26 cellular contexts compared by ENCODE assay signal in the genomic region with DNA sequence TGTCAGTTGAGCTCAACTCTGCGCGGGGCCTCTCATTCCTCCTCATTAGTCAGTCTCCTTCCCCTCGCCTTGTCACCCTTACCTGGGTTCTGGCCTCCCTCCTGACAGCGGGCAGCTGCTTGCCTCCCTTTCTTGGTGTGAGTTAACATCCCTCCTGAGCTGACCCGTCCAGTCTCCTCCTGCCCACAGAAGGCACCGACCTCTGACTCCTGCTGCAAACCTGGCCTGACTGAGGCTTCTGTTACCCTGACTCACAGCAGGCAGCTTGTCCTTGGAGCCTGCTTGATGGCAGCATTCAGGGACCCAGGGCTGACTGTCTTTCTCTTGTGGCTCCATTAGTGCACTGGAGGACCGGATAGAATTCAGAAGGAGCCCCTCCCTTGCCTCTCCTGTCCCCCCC. TPM values are rescaled to one million over a fixed set of nuclear protein-coding genes. Genes with fewer than 3 reads are reported as not detected.
DNase-seq lines count a peak whose midpoint lies in the region; ATAC-seq, FAIRE-seq and TF ChIP-seq lines count a peak whose summit lies in the region.
"Had no signal": no experiment of that assay in that cellular context is flagged by ENCODE, and none has a peak within 500 bp of the region (broad histone marks: within the 10 kb centered on the region; RNA-seq: fewer than 3 reads in every experiment).

No MANE protein-coding gene starts in this region.

- no peak overlapping the region for H3K4me2 ChIP-seq in HepG2 (ENCODE audit: low read depth, low read length)
- H3K4me2 ChIP-seq: GM23338 had no signal

- no peak for DNase-seq in HepG2 (ENCODE audit: low spot score)
- no peak for DNase-seq in right lobe of liver
- DNase-seq in kidney, result peak; percentile 48
- peak; percentile 59 for DNase-seq in posterior vena cava (ENCODE audit: low spot score)
- DNase-seq in activated CD4-positive, alpha-beta memory T cell treated with anti-CD3 and anti-CD28 coated beads for 36 hours, result no peak
- DNase-seq in HK-2 (ENCODE audit: unreplicated experiment), result no peak
- DNase-seq in kidney glomerular epithelial cell (lab: John Stamatoyannopoulos, UW), result no peak
- DNase-seq: Calu3; CD8-positive, alpha-beta memory T cell; DMS153; HCEC 1CT; Karpas-422; NCI-H1436; NCI-H187 treated with DMSO at 0.1 percent for 48 hours; NCI-H2107; NCI-H345; PC-3; Right ventricle myocardium superior had no signal

- H3K27me3 ChIP-seq in HepG2 (ENCODE audit: control insufficient read depth in 1 of 2, insufficient read depth in 2 of 2, low read length in 2 of 2) (peaks cover 3 to 37% of the 10 kb centered on the region in 2 experiments; a peak in 4 of 5 replicates), right lobe of liver (no peaks in the 10 kb centered on the region)

- ATAC-seq in HepG2, result peak; percentile 42; the same call in 1 of the 3 replicates
- no peak for ATAC-seq in right lobe of liver
- no peak for ATAC-seq in HG03025 (IDR thresholded peaks at IDR 0.05; ENCODE audit: low FRiP score, unreplicated experiment)
- ATAC-seq: GM23338, PC-3 had no signal

- in situ Hi-C loops in HepG2 (cut with HindIII; ENCODE audit: extremely low pct_ligation_motif_present, low pct_unique_long_range_greater_than_20kb), result no loop called here

- no peak overlapping the region for H2AFZ ChIP-seq in HepG2 (ENCODE audit: low read length)
- H2AFZ ChIP-seq: GM23338 had no signal

- no peaks in the 10 kb centered on the region for H3K36me3 Mint-ChIP-seq in activated CD4-positive, alpha-beta memory T cell treated with anti-CD3 and anti-CD28 coated beads for 36 hours
- H3K36me3 Mint-ChIP-seq: CD8-positive, alpha-beta memory T cell had no signal

- TF ChIP-seq CTCF in HepG2 (CRISPR knock-in tag; IDR thresholded peaks at IDR 0.05), result no peak
- no peak for TF ChIP-seq CTCF in right lobe of liver (IDR thresholded peaks at IDR 0.05)
- no peak for TF ChIP-seq CTCF in kidney (IDR thresholded peaks at IDR 0.05; ENCODE audit: borderline replicate concordance, extremely low read depth, insufficient read depth)

- POLR2A ChIA-PET in HepG2 (lab: Yijun Ruan, JAX), result no interaction called here
- POLR2A ChIA-PET in activated CD4-positive, alpha-beta memory T cell treated with anti-CD3 and anti-CD28 coated beads for 36 hours (lab: Charles Lee), result no interaction called here

- H3K4me3 Mint-ChIP-seq in activated CD4-positive, alpha-beta memory T cell treated with anti-CD3 and anti-CD28 coated beads for 36 hours, result no peak overlapping the region
- H3K4me3 Mint-ChIP-seq: CD8-positive, alpha-beta memory T cell; GM23338 had no signal

- WGBS in HepG2 (ENCODE audit: low lambda C conversion rate), result 29% methylated on average over 7 of the region's 7 CpGs
- WGBS in right lobe of liver (ENCODE audit: insufficient coverage, low coverage, low lambda C conversion rate, missing lambda C conversion rate), result 61% methylated on average over 6 of the region's 7 CpGs

- H3K36me3 ChIP-seq in HepG2 (replicated peaks in 1 of 2; ENCODE audit: control insufficient read depth in 1 of 2, insufficient read depth in 2 of 2, low read length in 2 of 2) (no peaks in the 10 kb centered on the region), right lobe of liver (no peaks in the 10 kb centered on the region), kidney (ENCODE audit: control insufficient read depth in 1 of 2, insufficient read depth in 2 of 2, low read length in 2 of 2) (no peaks in the 10 kb centered on the region)

- no peak for FAIRE-seq in HepG2 (lab: Jason Lieb, UNC)
- FAIRE-seq in kidney (lab: Jason Lieb, UNC), result no peak
- FAIRE-seq: A204.1, G401.6, GM18507 had no signal

- peaks cover 16% of the 10 kb centered on the region for H3K27me3 Mint-ChIP-seq in activated CD4-positive, alpha-beta memory T cell treated with anti-CD3 and anti-CD28 coated beads for 36 hours

- no peaks in the 10 kb centered on the region for H3K4me1 ChIP-seq in HepG2 (ENCODE audit: insufficient read depth, low read length)
- no peaks in the 10 kb centered on the region for H3K4me1 ChIP-seq in right lobe of liver
- H3K4me1 ChIP-seq in kidney (ENCODE audit: control insufficient read depth in 1 of 2, insufficient read depth in 1 of 2, low read depth in 1 of 2, low read length in 2 of 2), result no peaks in the 10 kb centered on the region

- TF ChIP-seq EP300 in HepG2 (IDR thresholded peaks at IDR 0.05; ENCODE audit: low read depth in 2 of 2, low read length in 2 of 2) (no peak), HepG2 (CRISPR knock-in tag; IDR thresholded peaks at IDR 0.05; ENCODE audit: borderline replicate concordance) (no peak)

- intact Hi-C loops in HepG2 (cut with micrococcal nuclease; ENCODE audit: unreplicated experiment) (no loop called here), right lobe of liver (cut with DNase I) (loop anchor here in 1 of 2 donors (10.0 kb wide), 1 partner anchor 48 kb away; no protein-coding TSS in a partner anchor), kidney (cut with DNase I) (no loop called here), posterior vena cava (cut with DNase I) (no loop called here)
- intact Hi-C loops in activated CD4-positive, alpha-beta memory T cell treated with anti-CD3 and anti-CD28 coated beads for 36 hours (cut with micrococcal nuclease), result no loop called here

- CTCF ChIA-PET in HepG2 (lab: Yijun Ruan, JAX; ENCODE audit: low intra/inter-chr PET ratio, low total read pairs), result no interaction called here
- CTCF ChIA-PET in activated CD4-positive, alpha-beta memory T cell treated with anti-CD3 and anti-CD28 coated beads for 36 hours (lab: Charles Lee), result no interaction called here

- H3K27ac ChIP-seq in HepG2 (ENCODE audit: extremely low read length, insufficient read depth, low read length) (no peak overlapping the region), right lobe of liver (no peak overlapping the region), kidney (ENCODE audit: low read depth in 2 of 2, low read length in 2 of 2) (no peak overlapping the region)
- H3K27ac ChIP-seq: C4-2B had no signal

- H4K20me1 ChIP-seq in HepG2 (ENCODE audit: insufficient read depth, low read length), result no peaks in the 10 kb centered on the region

- TF ChIP-seq POLR2A in HepG2 (IDR thresholded peaks at IDR 0.05; ENCODE audit: insufficient read depth in 1 of 2, low read depth in 2 of 2, low read length in 2 of 2), result no peak
- TF ChIP-seq POLR2A in right lobe of liver (IDR thresholded peaks at IDR 0.05), result no peak

- H3K79me2 ChIP-seq in HepG2 (ENCODE audit: insufficient read depth, low read length), result no peaks in the 10 kb centered on the region

- no peaks in the 10 kb centered on the region for H3K4me1 Mint-ChIP-seq in activated CD4-positive, alpha-beta memory T cell treated with anti-CD3 and anti-CD28 coated beads for 36 hours (ENCODE audit: low read depth)
- H3K4me1 Mint-ChIP-seq: CD8-positive, alpha-beta memory T cell had no signal

- H3K9ac ChIP-seq in HepG2 (ENCODE audit: insufficient read depth, low read depth, low read length) (no peak overlapping the region), kidney (ENCODE audit: low read length in 2 of 2) (no peak overlapping the region)

- H3K9me3 Mint-ChIP-seq in activated CD4-positive, alpha-beta memory T cell treated with anti-CD3 and anti-CD28 coated beads for 36 hours, result no peaks in the 10 kb centered on the region
- H3K9me3 Mint-ChIP-seq: CD8-positive, alpha-beta memory T cell; GM23338 had no signal

- H3K4me3 ChIP-seq in HepG2 (replicated peaks in 1 of 3; ENCODE audit: insufficient read depth in 1 of 3, low read depth in 2 of 3, low read length in 3 of 3), result no peak overlapping the region
- no peak overlapping the region for H3K4me3 ChIP-seq in right lobe of liver
- no peak overlapping the region for H3K4me3 ChIP-seq in kidney (ENCODE audit: low read length in 2 of 2)
- H3K4me3 ChIP-seq: GM23338 had no signal

- no TSS peak for BruUV-seq in HepG2 (replicated peaks; lab: Mats Ljungman, UMichigan)

- H3K9me3 ChIP-seq in HepG2 (ENCODE audit: low read length), result no peaks in the 10 kb centered on the region
- H3K9me3 ChIP-seq in right lobe of liver, result no peaks in the 10 kb centered on the region
- H3K9me3 ChIP-seq in kidney (ENCODE audit: control insufficient read depth in 1 of 2, low read length in 2 of 2), result no peaks in the 10 kb centered on the region

- TF ChIP-seq RAD21 in HepG2 (CRISPR knock-in tag; IDR thresholded peaks at IDR 0.05), result no peak

- no peak overlapping the region for H3K27ac Mint-ChIP-seq in activated CD4-positive, alpha-beta memory T cell treated with anti-CD3 and anti-CD28 coated beads for 36 hours
- H3K27ac Mint-ChIP-seq: GM23338 had no signal

TF ChIP-seq in HepG2, 621 proteins besides CTCF, POLR2A, EP300 and RAD21:
- no peak for TF ChIP-seq YY1 (IDR thresholded peaks at IDR 0.05; ENCODE audit: insufficient read depth, insufficient replicate concordance, low read depth, low read length)

RNA-seq across cellular contexts. Expression of gene GRIK4, which starts 45.3 kb away (rescaled TPM):
- total RNA-seq in HepG2 (2016; rRNA removed; fragmentation: Illumina TruSeq; extraction: Trizol), result 0.04 TPM in 1 of 2 replicates, not detected in the other
- total RNA-seq in HepG2 (2016; cell fraction: cytosol; rRNA removed; fragmentation: Illumina TruSeq; extraction: Trizol; ENCODE audit: low read depth), result not detected in 2 replicates
- not detected in 2 replicates for total RNA-seq in HepG2 (2016; cell fraction: insoluble cytoplasmic fraction; rRNA removed; fragmentation: Illumina TruSeq; extraction: Trizol)
- 0.19 and 0.24 TPM in 2 replicates for total RNA-seq in HepG2 (2016; cell fraction: membrane; rRNA removed; fragmentation: Illumina TruSeq; extraction: Trizol)
- total RNA-seq in HepG2 (2016; cell fraction: nucleus; rRNA removed; fragmentation: Illumina TruSeq; extraction: Trizol), result 0.12 TPM in 1 of 2 replicates, not detected in the other
- 0.01 and 0.07 TPM in 2 replicates for polyA plus RNA-seq in HepG2 (2011; rRNA removed)
- 0.03 TPM in 1 of 2 replicates, not detected in the other for polyA plus RNA-seq in HepG2 (2011; cell fraction: cytosol; rRNA removed)
- polyA plus RNA-seq in HepG2 (2011; cell fraction: nucleus; rRNA removed), result 0.09 TPM in 1 of 2 replicates, not detected in the other
- polyA plus RNA-seq in HepG2 (2012), result 0.04 and 0.05 TPM in 2 replicates
- polyA plus RNA-seq in HepG2 (2016; cell fraction: cytosol; fragmentation: Illumina TruSeq; extraction: Trizol; ENCODE audit: low read depth), result 0.02 TPM in 1 of 2 replicates, not detected in the other
- polyA plus RNA-seq in HepG2 (2016; cell fraction: insoluble cytoplasmic fraction; fragmentation: Illumina TruSeq; extraction: Trizol; ENCODE audit: low read depth), result not detected in 2 replicates
- polyA plus RNA-seq in HepG2 (2016; cell fraction: membrane; fragmentation: Illumina TruSeq; extraction: Trizol; ENCODE audit: low read depth), result 0.10 TPM in 1 of 2 replicates, not detected in the other
- polyA plus RNA-seq in HepG2 (2016; cell fraction: nucleus; fragmentation: Illumina TruSeq; extraction: Trizol; ENCODE audit: insufficient read depth, low read depth), result not detected in 2 replicates
- polyA minus RNA-seq in HepG2 (2011; rRNA and poly(A)+ RNA removed; ENCODE audit: low replicate concordance), result 0.64 TPM in 1 of 2 replicates, not detected in the other
- polyA minus RNA-seq in HepG2 (2011; cell fraction: cytosol; rRNA and poly(A)+ RNA removed), result not detected in 2 replicates
- polyA minus RNA-seq in HepG2 (2011; cell fraction: nucleus; rRNA and poly(A)+ RNA removed), result not detected in 2 replicates
- under 1 TPM in 2 of 6 experiments, not detected in 4; 0.07 to 0.11 TPM for total RNA-seq in right lobe of liver
- total RNA-seq in kidney, result 0.25 TPM
- not detected for polyA plus RNA-seq in kidney (ENCODE audit: insufficient read depth, low read depth, low replicate concordance)
- under 1 TPM in 1 of 2 donors, not detected in 1; 0.19 TPM for total RNA-seq in posterior vena cava
- total RNA-seq in activated CD4-positive, alpha-beta memory T cell treated with anti-CD3 and anti-CD28 coated beads for 36 hours, result not detected
- total RNA-seq: Calu3, PC-3, RPMI7951, SK-MEL-5 had no signal
- polyA plus RNA-seq: CD8-positive, alpha-beta memory T cell had no signal

Comparison
In these comparisons a context has a peak if more than half of its experiments do, and no peak if none do; other contexts are left out.
1. DNase-seq: peak in kidney (single experiment) and posterior vena cava (single experiment); none in HepG2 (single experiment), right lobe of liver (0 of 3), activated CD4-positive, alpha-beta memory T cell treated with anti-CD3 and anti-CD28 coated beads for 36 hours (single experiment), HK-2 (single experiment) and kidney glomerular epithelial cell (single experiment).